Comparison of ENCODE assay signal across 8 cellular contexts in genomic region chr16:21520134-21521047, GRCh38.
DNase-seq lines count a peak whose midpoint lies in the region; ATAC-seq and TF ChIP-seq lines count a peak whose summit lies in the region.
"Not testable (repeated sequence)": the region's sequence is repeated elsewhere in the genome, so short reads cannot be mapped to it uniquely, and the experiment has no call there.

No MANE protein-coding gene starts in this region.

- ATAC-seq in GM19023 (IDR thresholded peaks at IDR 0.05; ENCODE audit: unreplicated experiment) (peak; percentile 69), HG03175 (IDR thresholded peaks at IDR 0.05; ENCODE audit: unreplicated experiment) (peak; percentile 62)

- DNase-seq in AG09309 (ENCODE audit: low read depth) = not testable (repeated sequence)
- DNase-seq in NCI-H226 = peak; percentile 85
- DNase-seq in activated CD4-positive, CD25-positive, alpha-beta regulatory T cell (lab: John Stamatoyannopoulos, UW) = peak; percentile 90 to 96 (median 93)
- DNase-seq in caudate nucleus (lab: John Stamatoyannopoulos, UW) = peak; percentile 80 to 100 (median 97)
- DNase-seq in iris pigment epithelial cell (ENCODE audit: low read depth) = peak; percentile 92
- peak; percentile 95 to 97 for DNase-seq in stimulated activated CD4-positive, alpha-beta T cell treated with anti-CD3 and anti-CD28 coated beads, Interleukin-12 subunit alpha, Interleukin-12 subunit beta, amount 100 ng/mL, for 24 hours (ENCODE audit: low read depth in 2 of 2)

- H3K4me3 ChIP-seq in AG09309 (ENCODE audit: control insufficient read depth, low read depth, low read length) = peak overlapping the region; percentile 75

- not testable (repeated sequence) for TF ChIP-seq CTCF in AG09309 (IDR thresholded peaks at IDR 0.05; ENCODE audit: control insufficient read depth, insufficient read depth, low read depth, low read length, missing control alignments)

- H3K27ac ChIP-seq in caudate nucleus (ENCODE audit: low read depth, low read length) = peak overlapping the region; percentile 56
